Comparison of ENCODE assay signal across 1 cellular context in the genomic region with DNA sequence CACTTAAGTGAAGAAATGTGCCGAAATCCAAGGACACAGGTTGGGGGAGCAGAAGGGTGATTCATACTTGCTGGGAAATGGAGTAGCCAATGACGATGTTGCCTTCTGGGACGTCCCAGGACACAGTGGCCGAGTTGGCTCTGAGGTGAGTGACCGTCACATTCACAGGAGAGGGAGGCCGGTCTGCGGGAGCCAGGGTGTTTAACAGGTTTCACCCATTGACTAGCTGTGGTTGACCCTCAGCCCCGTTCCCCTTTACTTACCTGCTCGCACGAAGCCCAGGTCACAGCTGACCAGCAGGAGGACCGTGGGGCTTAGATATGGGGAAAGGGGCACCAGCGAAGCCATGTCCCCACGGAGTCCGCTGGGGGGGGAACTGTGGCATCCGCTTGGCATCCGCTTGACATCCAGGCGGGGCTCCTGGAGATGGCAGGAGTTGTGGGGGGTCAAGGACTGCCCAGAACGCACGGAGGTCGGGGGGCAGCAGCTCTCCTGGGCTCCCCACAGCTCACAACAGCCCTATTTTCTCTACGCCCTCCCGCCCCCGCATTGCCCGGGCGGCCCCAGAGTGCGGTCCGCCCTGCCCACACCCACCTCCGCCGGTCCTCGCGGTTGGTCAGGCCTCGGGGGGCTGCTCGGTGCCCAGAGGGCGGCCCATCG.
TF ChIP-seq lines count a peak whose summit lies in the region.

No MANE protein-coding gene starts in this region.

TF ChIP-seq in liver, 16 proteins besides CTCF, POLR2A, EP300 and RAD21 (continued from another document):
- TF ChIP-seq, protein P1, sequence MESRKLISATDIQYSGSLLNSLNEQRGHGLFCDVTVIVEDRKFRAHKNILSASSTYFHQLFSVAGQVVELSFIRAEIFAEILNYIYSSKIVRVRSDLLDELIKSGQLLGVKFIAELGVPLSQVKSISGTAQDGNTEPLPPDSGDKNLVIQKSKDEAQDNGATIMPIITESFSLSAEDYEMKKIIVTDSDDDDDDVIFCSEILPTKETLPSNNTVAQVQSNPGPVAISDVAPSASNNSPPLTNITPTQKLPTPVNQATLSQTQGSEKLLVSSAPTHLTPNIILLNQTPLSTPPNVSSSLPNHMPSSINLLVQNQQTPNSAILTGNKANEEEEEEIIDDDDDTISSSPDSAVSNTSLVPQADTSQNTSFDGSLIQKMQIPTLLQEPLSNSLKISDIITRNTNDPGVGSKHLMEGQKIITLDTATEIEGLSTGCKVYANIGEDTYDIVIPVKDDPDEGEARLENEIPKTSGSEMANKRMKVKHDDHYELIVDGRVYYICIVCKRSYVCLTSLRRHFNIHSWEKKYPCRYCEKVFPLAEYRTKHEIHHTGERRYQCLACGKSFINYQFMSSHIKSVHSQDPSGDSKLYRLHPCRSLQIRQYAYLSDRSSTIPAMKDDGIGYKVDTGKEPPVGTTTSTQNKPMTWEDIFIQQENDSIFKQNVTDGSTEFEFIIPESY (IDR thresholded peaks at IDR 0.05) = peak; percentile 60
- TF ChIP-seq HNF4A (conservative IDR thresholded peaks at IDR 0.05) (peak; percentile 59 to 76), SP1 (IDR thresholded peaks at IDR 0.05) (peak; percentile 82), EGR1 (IDR thresholded peaks at IDR 0.05; ENCODE audit: low read depth in 2 of 2) (peak; percentile 86 to 93), JUND (IDR thresholded peaks at IDR 0.05) (peak; percentile 97 to 99)
